Comparison of ENCODE assay signal across 1 cellular context in genomic region chr5:69414885-69415583, GRCh38.
TF ChIP-seq lines count a peak whose summit lies in the region.

Gene MARVELD2, plus strand, starts transcription at chr5:69415116. Its CDS starts 4,270 bp downstream, at chr5:69419386.

TF ChIP-seq in HepG2, 621 proteins besides CTCF, POLR2A, EP300 and RAD21 (continued from another document and continues in another):
- TF ChIP-seq, protein P1, sequence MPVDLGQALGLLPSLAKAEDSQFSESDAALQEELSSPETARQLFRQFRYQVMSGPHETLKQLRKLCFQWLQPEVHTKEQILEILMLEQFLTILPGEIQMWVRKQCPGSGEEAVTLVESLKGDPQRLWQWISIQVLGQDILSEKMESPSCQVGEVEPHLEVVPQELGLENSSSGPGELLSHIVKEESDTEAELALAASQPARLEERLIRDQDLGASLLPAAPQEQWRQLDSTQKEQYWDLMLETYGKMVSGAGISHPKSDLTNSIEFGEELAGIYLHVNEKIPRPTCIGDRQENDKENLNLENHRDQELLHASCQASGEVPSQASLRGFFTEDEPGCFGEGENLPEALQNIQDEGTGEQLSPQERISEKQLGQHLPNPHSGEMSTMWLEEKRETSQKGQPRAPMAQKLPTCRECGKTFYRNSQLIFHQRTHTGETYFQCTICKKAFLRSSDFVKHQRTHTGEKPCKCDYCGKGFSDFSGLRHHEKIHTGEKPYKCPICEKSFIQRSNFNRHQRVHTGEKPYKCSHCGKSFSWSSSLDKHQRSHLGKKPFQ (CRISPR knock-in tag; IDR thresholded peaks at IDR 0.05; ENCODE audit: insufficient replicate concordance) = peak; percentile 32
- TF ChIP-seq ZNF547 (CRISPR knock-in tag; IDR thresholded peaks at IDR 0.05) = peak; percentile 88; the same call in 1 of the 2 replicates
- TF ChIP-seq SP5 (CRISPR knock-in tag; IDR thresholded peaks at IDR 0.05; ENCODE audit: borderline replicate concordance, low read depth) = peak; percentile 64; the same call in 1 of the 2 replicates
- peak; percentile 73; the same call in 1 of the 2 replicates for TF ChIP-seq TFDP1 (CRISPR knock-in tag; IDR thresholded peaks at IDR 0.05; ENCODE audit: borderline replicate concordance)
- TF ChIP-seq ZC3H4 (CRISPR knock-in tag; IDR thresholded peaks at IDR 0.05; ENCODE audit: borderline replicate concordance) = no peak
- no peak for TF ChIP-seq CAMTA2 (CRISPR knock-in tag; IDR thresholded peaks at IDR 0.05; ENCODE audit: borderline replicate concordance)
- TF ChIP-seq RBM22 (optimal IDR thresholded peaks at IDR 0.05; ENCODE audit: low read length) = no peak
- TF ChIP-seq MAFG (CRISPR knock-in tag; IDR thresholded peaks at IDR 0.05) = no peak
- peak; percentile 17; the same call in 1 of the 2 replicates for TF ChIP-seq ZHX1 (CRISPR knock-in tag; IDR thresholded peaks at IDR 0.05; ENCODE audit: low read depth)
- 0 out of 2 replicates have a peak, but pooled peaks have one; percentile 50 for TF ChIP-seq ZSCAN9 (CRISPR knock-in tag; IDR thresholded peaks at IDR 0.05; ENCODE audit: borderline replicate concordance)
- TF ChIP-seq ELF4 (CRISPR knock-in tag; IDR thresholded peaks at IDR 0.05; ENCODE audit: borderline replicate concordance) = no peak
- no peak for TF ChIP-seq ZNF577 (CRISPR knock-in tag; IDR thresholded peaks at IDR 0.05; ENCODE audit: borderline replicate concordance, low read depth)
- no peak for TF ChIP-seq ZNF414 (CRISPR knock-in tag; IDR thresholded peaks at IDR 0.05)
- no peak for TF ChIP-seq IKZF1 (IDR thresholded peaks at IDR 0.05)
- 0 out of 2 replicates have a peak, but pooled peaks have one; percentile 5 for TF ChIP-seq FOXA3 (CRISPR knock-in tag; IDR thresholded peaks at IDR 0.05)
- TF ChIP-seq, protein P2, sequence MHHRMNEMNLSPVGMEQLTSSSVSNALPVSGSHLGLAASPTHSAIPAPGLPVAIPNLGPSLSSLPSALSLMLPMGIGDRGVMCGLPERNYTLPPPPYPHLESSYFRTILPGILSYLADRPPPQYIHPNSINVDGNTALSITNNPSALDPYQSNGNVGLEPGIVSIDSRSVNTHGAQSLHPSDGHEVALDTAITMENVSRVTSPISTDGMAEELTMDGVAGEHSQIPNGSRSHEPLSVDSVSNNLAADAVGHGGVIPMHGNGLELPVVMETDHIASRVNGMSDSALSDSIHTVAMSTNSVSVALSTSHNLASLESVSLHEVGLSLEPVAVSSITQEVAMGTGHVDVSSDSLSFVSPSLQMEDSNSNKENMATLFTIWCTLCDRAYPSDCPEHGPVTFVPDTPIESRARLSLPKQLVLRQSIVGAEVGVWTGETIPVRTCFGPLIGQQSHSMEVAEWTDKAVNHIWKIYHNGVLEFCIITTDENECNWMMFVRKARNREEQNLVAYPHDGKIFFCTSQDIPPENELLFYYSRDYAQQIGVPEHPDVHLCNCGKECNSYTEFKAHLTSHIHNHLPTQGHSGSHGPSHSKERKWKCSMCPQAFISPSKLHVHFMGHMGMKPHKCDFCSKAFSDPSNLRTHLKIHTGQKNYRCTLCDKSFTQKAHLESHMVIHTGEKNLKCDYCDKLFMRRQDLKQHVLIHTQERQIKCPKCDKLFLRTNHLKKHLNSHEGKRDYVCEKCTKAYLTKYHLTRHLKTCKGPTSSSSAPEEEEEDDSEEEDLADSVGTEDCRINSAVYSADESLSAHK (CRISPR knock-in tag; IDR thresholded peaks at IDR 0.05; ENCODE audit: borderline replicate concordance) = no peak
- TF ChIP-seq HNRNPK (IDR thresholded peaks at IDR 0.05; ENCODE audit: low read depth, low read length, poor library complexity, severe bottlenecking) = peak; percentile 55
- TF ChIP-seq TFE3 (CRISPR knock-in tag; IDR thresholded peaks at IDR 0.05) = peak; percentile 46; the same call in 1 of the 2 replicates
- 0 out of 2 replicates have a peak, but pooled peaks have one; percentile 28 for TF ChIP-seq ZNF746 (CRISPR knock-in tag; IDR thresholded peaks at IDR 0.05)
- TF ChIP-seq SNAPC4 (CRISPR knock-in tag; IDR thresholded peaks at IDR 0.05) = no peak
- peak; percentile 88 for TF ChIP-seq KDM5B (CRISPR knock-in tag; IDR thresholded peaks at IDR 0.05; ENCODE audit: borderline replicate concordance)
- TF ChIP-seq ZNF850 (CRISPR knock-in tag; conservative IDR thresholded peaks at IDR 0.05) = peak; percentile 88
- TF ChIP-seq, protein P3, sequence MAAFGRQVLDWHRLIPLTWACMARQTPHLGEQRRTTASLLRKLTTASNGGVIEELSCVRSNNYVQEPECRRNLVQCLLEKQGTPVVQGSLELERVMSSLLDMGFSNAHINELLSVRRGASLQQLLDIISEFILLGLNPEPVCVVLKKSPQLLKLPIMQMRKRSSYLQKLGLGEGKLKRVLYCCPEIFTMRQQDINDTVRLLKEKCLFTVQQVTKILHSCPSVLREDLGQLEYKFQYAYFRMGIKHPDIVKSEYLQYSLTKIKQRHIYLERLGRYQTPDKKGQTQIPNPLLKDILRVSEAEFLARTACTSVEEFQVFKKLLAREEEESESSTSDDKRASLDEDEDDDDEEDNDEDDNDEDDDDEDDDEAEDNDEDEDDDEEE (CRISPR knock-in tag; IDR thresholded peaks at IDR 0.05) = peak; percentile 67; the same call in 1 of the 2 replicates
- TF ChIP-seq ZNF747 (CRISPR knock-in tag; IDR thresholded peaks at IDR 0.05; ENCODE audit: borderline replicate concordance) = no peak
- TF ChIP-seq MYPOP (CRISPR knock-in tag; IDR thresholded peaks at IDR 0.05) = no peak; the same call in 1 of the 2 replicates
- 0 out of 2 replicates have a peak, but pooled peaks have one; percentile 71 for TF ChIP-seq ZNF224 (CRISPR knock-in tag; IDR thresholded peaks at IDR 0.05)
- TF ChIP-seq, protein P4, sequence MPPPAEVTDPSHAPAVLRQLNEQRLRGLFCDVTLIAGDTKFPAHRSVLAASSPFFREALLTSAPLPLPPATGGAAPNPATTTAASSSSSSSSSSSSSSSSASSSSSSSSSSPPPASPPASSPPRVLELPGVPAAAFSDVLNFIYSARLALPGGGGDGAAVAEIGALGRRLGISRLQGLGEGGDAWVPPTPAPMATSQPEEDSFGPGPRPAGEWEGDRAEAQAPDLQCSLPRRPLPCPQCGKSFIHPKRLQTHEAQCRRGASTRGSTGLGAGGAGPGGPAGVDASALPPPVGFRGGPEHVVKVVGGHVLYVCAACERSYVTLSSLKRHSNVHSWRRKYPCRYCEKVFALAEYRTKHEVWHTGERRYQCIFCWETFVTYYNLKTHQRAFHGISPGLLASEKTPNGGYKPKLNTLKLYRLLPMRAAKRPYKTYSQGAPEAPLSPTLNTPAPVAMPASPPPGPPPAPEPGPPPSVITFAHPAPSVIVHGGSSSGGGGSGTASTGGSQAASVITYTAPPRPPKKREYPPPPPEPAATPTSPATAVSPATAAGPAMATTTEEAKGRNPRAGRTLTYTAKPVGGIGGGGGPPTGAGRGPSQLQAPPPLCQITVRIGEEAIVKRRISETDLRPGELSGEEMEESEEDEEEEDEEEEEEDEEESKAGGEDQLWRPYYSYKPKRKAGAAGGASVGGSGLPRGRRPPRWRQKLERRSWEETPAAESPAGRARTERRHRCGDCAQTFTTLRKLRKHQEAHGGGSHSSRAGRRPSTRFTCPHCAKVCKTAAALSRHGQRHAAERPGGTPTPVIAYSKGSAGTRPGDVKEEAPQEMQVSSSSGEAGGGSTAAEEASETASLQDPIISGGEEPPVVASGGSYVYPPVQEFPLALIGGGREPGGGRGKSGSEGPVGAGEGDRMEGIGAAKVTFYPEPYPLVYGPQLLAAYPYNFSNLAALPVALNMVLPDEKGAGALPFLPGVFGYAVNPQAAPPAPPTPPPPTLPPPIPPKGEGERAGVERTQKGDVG (CRISPR knock-in tag; IDR thresholded peaks at IDR 0.05; ENCODE audit: borderline replicate concordance) = no peak
- 0 out of 2 replicates have a peak, but pooled peaks have one; percentile 41 for TF ChIP-seq ZNF672 (CRISPR knock-in tag; IDR thresholded peaks at IDR 0.05)
